Comparison of ENCODE assay signal across 25 cellular contexts in the genomic region with DNA sequence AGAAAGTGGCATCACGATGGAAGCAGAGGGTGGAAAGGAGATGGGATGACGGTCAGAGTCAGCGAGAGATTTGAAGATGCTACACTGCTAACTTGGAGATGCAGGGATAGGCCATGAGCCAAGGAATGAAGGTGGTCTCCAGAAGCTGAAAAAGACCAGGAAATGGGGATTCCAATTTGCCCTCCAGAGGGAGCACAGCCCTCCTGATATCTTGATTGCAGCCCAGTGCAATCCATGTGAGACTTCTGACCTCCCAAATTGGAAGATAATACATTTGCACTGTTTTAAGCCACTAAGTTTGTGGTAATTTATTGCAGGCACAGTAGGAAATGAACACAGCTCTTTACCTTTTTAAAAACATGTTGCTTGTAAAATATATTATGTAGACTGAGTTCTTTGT.
"Had no signal": no experiment of that assay in that cellular context is flagged by ENCODE, and none has a peak within 500 bp of the region (broad histone marks: within the 10 kb centered on the region; RNA-seq: fewer than 3 reads in every experiment).

No MANE protein-coding gene starts in this region.

- H3K27ac ChIP-seq: body of pancreas, VCaP had no signal

- H3K27ac Mint-ChIP-seq: activated CD4-positive, alpha-beta memory T cell treated with anti-CD3 and anti-CD28 coated beads, Interleukin-2, amount 10 ng/mL, durations not matched to agents 7 days and 5 days; activated CD4-positive, alpha-beta T cell treated with anti-CD3 and anti-CD28 coated beads, Interleukin-2, amount 10 ng/mL, durations not matched to agents 7 days and 5 days; activated naive CD4-positive, alpha-beta T cell treated with anti-CD3 and anti-CD28 coated beads, Interleukin-2, amount 10 ng/mL, durations not matched to agents 7 days and 5 days; activated T-cell treated with anti-CD3 and anti-CD28 coated beads, Interleukin-2, amount 50 U/mL, for 24 hours; activated T-cell treated with anti-CD3 and anti-CD28 coated beads, Interleukin-2, amount 50 U/mL, for 72 hours; WTC11 had no signal

- H3K9me3 ChIP-seq: body of pancreas had no signal

- H3K36me3 Mint-ChIP-seq: activated naive CD4-positive, alpha-beta T cell treated with anti-CD3 and anti-CD28 coated beads, Interleukin-2, amount 50 U/mL, for 72 hours; WTC11 had no signal

- H3K4me3 Mint-ChIP-seq: activated CD4-positive, alpha-beta memory T cell treated with anti-CD3 and anti-CD28 coated beads, Interleukin-2, amount 10 ng/mL, durations not matched to agents 7 days and 5 days; activated CD4-positive, alpha-beta T cell treated with anti-CD3 and anti-CD28 coated beads, Interleukin-2, amount 10 ng/mL, durations not matched to agents 7 days and 5 days; activated naive CD4-positive, alpha-beta T cell treated with anti-CD3 and anti-CD28 coated beads, Interleukin-2, amount 10 ng/mL, durations not matched to agents 7 days and 5 days; activated T-cell treated with anti-CD3 and anti-CD28 coated beads, Interleukin-2, amount 50 U/mL, for 24 hours; activated T-cell treated with anti-CD3 and anti-CD28 coated beads, Interleukin-2, amount 50 U/mL, for 72 hours; WTC11 had no signal

- H3K9me3 Mint-ChIP-seq: activated T-cell treated with anti-CD3 and anti-CD28 coated beads, Interleukin-2, amount 50 U/mL, for 24 hours had no signal

- DNase-seq: activated CD4-positive, alpha-beta memory T cell treated with anti-CD3 and anti-CD28 coated beads, Interleukin-2, amount 10 ng/mL, durations not matched to agents 7 days and 5 days; activated CD4-positive, alpha-beta T cell treated with anti-CD3 and anti-CD28 coated beads for 1 hour; activated CD4-positive, alpha-beta T cell treated with anti-CD3 and anti-CD28 coated beads for 4 hours; activated CD4-positive, alpha-beta T cell treated with anti-CD3 and anti-CD28 coated beads, Interleukin-2, amount 10 ng/mL, durations not matched to agents 7 days and 5 days; activated CD4-positive, alpha-beta T cell treated with anti-CD3 and anti-CD28 coated beads, Interleukin-2, amount 50 U/mL, for 4 hours; activated CD8-positive, alpha-beta memory T cell treated with anti-CD3 and anti-CD28 coated beads, Interleukin-2, amount 50 U/mL, for 48 hours; activated gamma-delta T cell; activated naive CD4-positive, alpha-beta T cell; activated naive CD4-positive, alpha-beta T cell treated with anti-CD3 and anti-CD28 coated beads, Interleukin-2, amount 10 ng/mL, durations not matched to agents 7 days and 5 days; activated T-cell treated with anti-CD3 and anti-CD28 coated beads for 4 hours; activated T-cell treated with anti-CD3 and anti-CD28 coated beads, Interleukin-2, amount 50 U/mL, for 24 hours; activated T-cell treated with anti-CD3 and anti-CD28 coated beads, Interleukin-2, amount 50 U/mL, for 72 hours; amygdala; aorta; body of pancreas; caudate nucleus; cortex of kidney; dermis blood vessel endothelial cell; effector CD4-positive, alpha-beta T cell; foreskin fibroblast; T-helper 2 cell had no signal

- H3K27me3 ChIP-seq: body of pancreas had no signal

- H3K27me3 Mint-ChIP-seq: activated T-cell treated with anti-CD3 and anti-CD28 coated beads, Interleukin-2, amount 50 U/mL, for 24 hours had no signal

- ATAC-seq: activated naive CD4-positive, alpha-beta T cell treated with anti-CD3 and anti-CD28 coated beads, Interleukin-2, amount 50 U/mL, for 72 hours; activated T-cell treated with anti-CD3 and anti-CD28 coated beads, Interleukin-2, amount 50 U/mL, for 72 hours; body of pancreas; esophagus mucosa; WTC11 had no signal

- H3K4me3 ChIP-seq: body of pancreas had no signal
